Comparison of ENCODE assay signal across 14 cellular contexts in the genomic region with DNA sequence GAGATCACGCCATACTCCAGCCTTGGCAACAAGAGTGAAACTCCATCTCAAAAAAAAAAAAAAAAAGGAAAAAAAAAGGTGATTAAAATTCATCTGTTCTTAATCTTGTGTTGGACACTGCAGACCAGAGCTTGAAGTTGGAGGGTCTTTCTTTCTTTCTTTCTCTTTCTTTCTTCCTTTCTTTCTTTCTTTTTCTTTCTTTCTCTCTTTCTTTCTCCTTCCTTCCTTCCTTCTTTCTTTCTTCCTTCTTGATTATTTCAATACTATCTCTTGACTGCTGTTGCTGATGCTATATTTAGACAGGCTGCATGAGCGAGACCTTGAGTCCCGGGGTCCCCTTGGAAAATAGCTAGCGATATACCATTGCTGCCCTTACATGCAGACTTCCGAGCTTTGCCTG.
DNase-seq lines count a peak whose midpoint lies in the region; ATAC-seq and TF ChIP-seq lines count a peak whose summit lies in the region.
"Had no signal": no experiment of that assay in that cellular context is flagged by ENCODE, and none has a peak within 500 bp of the region (broad histone marks: within the 10 kb centered on the region; RNA-seq: fewer than 3 reads in every experiment).

No MANE protein-coding gene starts in this region.

- H3K4me1 ChIP-seq in suprapubic skin: peaks cover 13% of the 10 kb centered on the region

- no peaks in the 10 kb centered on the region for H3K9me3 ChIP-seq in suprapubic skin
- H3K9me3 ChIP-seq: HAP-1 had no signal

- POLR2A ChIA-PET in HEK293T (lab: Yijun Ruan, JAX): no interaction called here

- no peaks in the 10 kb centered on the region for H3K27me3 Mint-ChIP-seq in central memory CD8-positive, alpha-beta T cell
- H3K27me3 Mint-ChIP-seq in natural killer cell treated with Interleukin-12 subunit alpha and Interleukin-12 subunit beta and Interleukin-15 and Interleukin-18, amount 100 ng/mL, for 72 hours: peaks cover 7 to 10% of the 10 kb centered on the region in 2 donors
- H3K27me3 Mint-ChIP-seq: IgD-negative memory B cell had no signal

- peak overlapping the region; percentile 44 for H3K27ac ChIP-seq in suprapubic skin
- H3K27ac ChIP-seq: HL-60 had no signal

- no peaks in the 10 kb centered on the region for H3K36me3 Mint-ChIP-seq in central memory CD8-positive, alpha-beta T cell (ENCODE audit: insufficient read depth)
- no peaks in the 10 kb centered on the region for H3K36me3 Mint-ChIP-seq in natural killer cell treated with Interleukin-12 subunit alpha and Interleukin-12 subunit beta and Interleukin-15 and Interleukin-18, amount 100 ng/mL, for 72 hours
- H3K36me3 Mint-ChIP-seq: CD4-positive, CD25-positive, alpha-beta regulatory T cell; IgD-negative memory B cell had no signal

- no peak for TF ChIP-seq EP300 in suprapubic skin (IDR thresholded peaks at IDR 0.05)

- TF ChIP-seq POLR2A in suprapubic skin (IDR thresholded peaks at IDR 0.05): no peak

- no peaks in the 10 kb centered on the region for H3K36me3 ChIP-seq in suprapubic skin
- H3K36me3 ChIP-seq: HAP-1 had no signal

- no peak for DNase-seq in HEK293T (ENCODE audit: extremely low spot score)
- DNase-seq in central memory CD8-positive, alpha-beta T cell (ENCODE audit: low spot score in 2 of 2): no peak
- DNase-seq in natural killer cell treated with Interleukin-12 subunit alpha and Interleukin-12 subunit beta and Interleukin-15 and Interleukin-18, amount 100 ng/mL, for 72 hours (ENCODE audit: low spot score): no peak
- no peak for DNase-seq in suprapubic skin (ENCODE audit: low spot score in 2 of 2)
- no peak for DNase-seq in kidney glomerular epithelial cell (lab: John Stamatoyannopoulos, UW)
- DNase-seq in NCI-H524 (lab: John Stamatoyannopoulos, UW): no peak
- no peak for DNase-seq in globus pallidus (ENCODE audit: low spot score)
- DNase-seq: NCI-H1105, NCI-H1694 treated with DMSO at 0.1 percent for 48 hours, NCI-H2107 had no signal

- no peak for TF ChIP-seq CTCF in suprapubic skin (IDR thresholded peaks at IDR 0.05)

- H3K27me3 ChIP-seq in suprapubic skin: no peaks in the 10 kb centered on the region

- no peak overlapping the region for H3K4me3 ChIP-seq in suprapubic skin
- H3K4me3 ChIP-seq: HAP-1 had no signal

- no peak for ATAC-seq in central memory CD8-positive, alpha-beta T cell (replicated peaks; ENCODE audit: extremely low read depth, poor library complexity, severe bottlenecking)
- no peak for ATAC-seq in natural killer cell treated with Interleukin-12 subunit alpha and Interleukin-12 subunit beta and Interleukin-15 and Interleukin-18, amount 100 ng/mL, for 72 hours

- no peaks in the 10 kb centered on the region for H3K9me3 Mint-ChIP-seq in central memory CD8-positive, alpha-beta T cell
- H3K9me3 Mint-ChIP-seq in natural killer cell treated with Interleukin-12 subunit alpha and Interleukin-12 subunit beta and Interleukin-15 and Interleukin-18, amount 100 ng/mL, for 72 hours: no peaks in the 10 kb centered on the region
- H3K9me3 Mint-ChIP-seq: CD4-positive, CD25-positive, alpha-beta regulatory T cell; IgD-negative memory B cell had no signal

- H3K4me3 Mint-ChIP-seq in central memory CD8-positive, alpha-beta T cell: peak overlapping the region; percentile 52
- peak overlapping the region; percentile 4 for H3K4me3 Mint-ChIP-seq in natural killer cell treated with Interleukin-12 subunit alpha and Interleukin-12 subunit beta and Interleukin-15 and Interleukin-18, amount 100 ng/mL, for 72 hours
- H3K4me3 Mint-ChIP-seq: CD4-positive, CD25-positive, alpha-beta regulatory T cell had no signal

- CTCF ChIA-PET in HEK293T (lab: Yijun Ruan, JAX): interaction anchor here (0.7 kb wide), 3 partner anchors 67 to 142 kb away, joined by 6 to 9 read pairs (median 8); no protein-coding TSS in a partner anchor

- H3K4me1 Mint-ChIP-seq in central memory CD8-positive, alpha-beta T cell: peaks cover 22% of the 10 kb centered on the region
- peaks cover 12 to 26% of the 10 kb centered on the region in 2 donors for H3K4me1 Mint-ChIP-seq in natural killer cell treated with Interleukin-12 subunit alpha and Interleukin-12 subunit beta and Interleukin-15 and Interleukin-18, amount 100 ng/mL, for 72 hours (ENCODE audit: low read depth in 2 of 2)

- WGBS in suprapubic skin: 83% methylated on average over 5 of the region's 5 CpGs

- peak overlapping the region; percentile 80 for H3K27ac Mint-ChIP-seq in central memory CD8-positive, alpha-beta T cell (ENCODE audit: low read depth)
- H3K27ac Mint-ChIP-seq in natural killer cell treated with Interleukin-12 subunit alpha and Interleukin-12 subunit beta and Interleukin-15 and Interleukin-18, amount 100 ng/mL, for 72 hours: no peak overlapping the region

TF ChIP-seq in HEK293T, 16 proteins besides CTCF, POLR2A, EP300 and RAD21:
- TF ChIP-seq SUZ12 (IDR thresholded peaks at IDR 0.05) (no peak), ZNF384 (IDR thresholded peaks at IDR 0.05) (0 out of 2 replicates have a peak, but pooled peaks have one; percentile 9)
